ENCODE assay signal across 8 cellular contexts in the genomic region with DNA sequence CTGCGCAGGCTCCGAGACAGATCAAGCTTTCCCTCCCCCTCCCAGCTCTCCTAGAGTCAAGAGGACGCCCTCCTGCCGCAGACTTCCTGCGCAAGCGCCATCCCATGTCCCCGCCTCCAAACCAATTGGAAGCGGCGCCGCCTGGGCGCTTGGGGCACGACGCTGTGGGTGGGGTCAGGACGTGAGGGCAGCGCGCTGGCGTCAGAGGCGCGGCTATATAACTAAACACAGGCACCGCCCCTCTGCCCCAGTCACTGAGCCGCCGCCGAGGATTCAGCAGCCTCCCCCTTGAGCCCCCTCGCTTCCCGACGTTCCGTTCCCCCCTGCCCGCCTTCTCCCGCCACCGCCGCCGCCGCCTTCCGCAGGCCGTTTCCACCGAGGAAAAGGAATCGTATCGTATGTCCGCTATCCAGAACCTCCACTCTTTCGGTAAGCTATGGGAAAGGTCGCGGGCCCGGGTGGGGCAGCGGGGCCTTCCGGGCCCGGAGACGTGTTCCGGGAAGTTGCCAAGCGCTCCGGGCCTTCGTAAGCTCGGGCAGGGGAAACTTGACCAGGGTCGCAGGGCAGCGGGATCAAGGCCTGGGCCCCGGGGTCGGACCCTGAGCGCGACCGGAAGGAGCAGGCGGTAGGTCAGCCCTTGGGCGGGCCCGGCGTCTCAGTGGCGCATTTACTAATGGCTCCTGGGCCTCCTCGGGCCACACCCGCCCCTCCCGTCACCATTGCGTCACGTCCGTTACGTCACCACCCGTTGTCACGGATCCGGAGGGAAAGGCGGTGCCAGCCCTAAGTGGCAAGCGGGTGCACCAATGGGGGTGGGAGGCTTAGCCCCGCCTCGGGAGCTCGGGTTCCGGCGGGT. TPM values are rescaled to one million over a fixed set of nuclear protein-coding genes. Genes with fewer than 3 reads are reported as not detected.
A peak's percentile ranks its signal among the peaks of the same experiment; 100 is the strongest.
DNase-seq lines count a peak whose midpoint lies in the region; FAIRE-seq and TF ChIP-seq lines count a peak whose summit lies in the region.

A gene (plus strand): TSS at position 245 of the 856 bp plus-strand sequence. CDS start 154 bp downstream, at position 399.

- H3K4me3 ChIP-seq in NB4 (ENCODE audit: low read depth, low read length) (peak within 1 kb of the TSS; percentile 96), SK-N-MC (peak within 1 kb of the TSS; percentile 86), neutrophil (ENCODE audit: low read depth in 1 of 2, low read length in 1 of 2) (peak within 1 kb of the TSS; percentile 82 to 84)

- peak within 1 kb of the TSS; percentile 95 for H3K4me3 Mint-ChIP-seq in HFFc6
- H3K4me3 Mint-ChIP-seq in activated naive CD4-positive, alpha-beta T cell treated with anti-CD3 and anti-CD28 coated beads, Interleukin-2, amount 10 ng/mL, durations not matched to agents 7 days and 5 days, result peak within 1 kb of the TSS; percentile 96

- CTCF ChIA-PET in activated naive CD4-positive, alpha-beta T cell treated with anti-CD3 and anti-CD28 coated beads, Interleukin-2, amount 10 ng/mL, durations not matched to agents 7 days and 5 days (lab: Charles Lee), result interaction anchor here (1.0 to 6.5 kb wide), 8 partner anchors 9 to 140 kb away, joined by 3 to 72 read pairs (median 12); no protein-coding TSS in a partner anchor

- DNase-seq in GM04503 (ENCODE audit: low read depth) (peak; percentile 94), HFFc6 (peak; percentile 99), NB4 (ENCODE audit: low read depth) (peak; percentile 99), SK-N-MC (ENCODE audit: low read depth, low spot score) (peak; percentile 96), frontal cortex (ENCODE audit: low spot score in 2 of 2) (peak; percentile 93 to 96), substantia nigra (lab: John Stamatoyannopoulos, UW) (peak; percentile 95 to 100 (median 100))
- peak; percentile 100 for DNase-seq in activated naive CD4-positive, alpha-beta T cell treated with anti-CD3 and anti-CD28 coated beads, Interleukin-2, amount 10 ng/mL, durations not matched to agents 7 days and 5 days

- H3K36me3 ChIP-seq in SK-N-MC (ENCODE audit: insufficient read depth, low read length) (peaks cover 46% of the 10 kb centered on the region), neutrophil (peaks cover 47% of the 10 kb centered on the region)

- H3K27me3 Mint-ChIP-seq in HFFc6 (ENCODE audit: insufficient read depth), result peaks cover 29% of the 10 kb centered on the region
- peaks cover 14% of the 10 kb centered on the region for H3K27me3 Mint-ChIP-seq in activated naive CD4-positive, alpha-beta T cell treated with anti-CD3 and anti-CD28 coated beads, Interleukin-2, amount 10 ng/mL, durations not matched to agents 7 days and 5 days

- H3K9ac ChIP-seq in SK-N-MC (ENCODE audit: insufficient read length), result peak within 1 kb of the TSS; percentile 100

- no peaks in the 10 kb centered on the region for H3K27me3 ChIP-seq in neutrophil

- peaks cover 14% of the 10 kb centered on the region for H3K9me3 Mint-ChIP-seq in HFFc6
- H3K9me3 Mint-ChIP-seq in activated naive CD4-positive, alpha-beta T cell treated with anti-CD3 and anti-CD28 coated beads, Interleukin-2, amount 10 ng/mL, durations not matched to agents 7 days and 5 days, result no peaks in the 10 kb centered on the region

- TF ChIP-seq POLR2A in NB4 (IDR thresholded peaks at IDR 0.05; ENCODE audit: extremely low read depth, insufficient read length), result peak; percentile 97

- H3K27ac ChIP-seq in SK-N-MC, result peak within 1 kb of the TSS; percentile 100
- peak within 1 kb of the TSS; percentile 97 for H3K27ac ChIP-seq in neutrophil
- peak within 1 kb of the TSS; percentile 100 for H3K27ac ChIP-seq in substantia nigra (ENCODE audit: low read depth, low read length, poor library complexity, severe bottlenecking)

- H3K9me3 ChIP-seq in SK-N-MC (ENCODE audit: low read depth, low read length) (no peaks in the 10 kb centered on the region), neutrophil (peaks cover 4% of the 10 kb centered on the region)

- TF ChIP-seq CTCF in HFFc6 (IDR thresholded peaks at IDR 0.05) (no peak), NB4 (IDR thresholded peaks at IDR 0.05; ENCODE audit: low read depth, low read length) (no peak), neutrophil (IDR thresholded peaks at IDR 0.05) (peak; percentile 8)

- FAIRE-seq in frontal cortex (lab: Jason Lieb, UNC), result peak; percentile 50

- H3K36me3 Mint-ChIP-seq in HFFc6 (ENCODE audit: low read depth), result peaks cover 45% of the 10 kb centered on the region
- H3K36me3 Mint-ChIP-seq in activated naive CD4-positive, alpha-beta T cell treated with anti-CD3 and anti-CD28 coated beads, Interleukin-2, amount 10 ng/mL, durations not matched to agents 7 days and 5 days, result peaks cover 46% of the 10 kb centered on the region

- peak within 1 kb of the TSS; percentile 99 for H3K27ac Mint-ChIP-seq in HFFc6
- H3K27ac Mint-ChIP-seq in activated naive CD4-positive, alpha-beta T cell treated with anti-CD3 and anti-CD28 coated beads, Interleukin-2, amount 10 ng/mL, durations not matched to agents 7 days and 5 days, result peak within 1 kb of the TSS; percentile 100

- H3K4me1 ChIP-seq in neutrophil (ENCODE audit: control insufficient read depth in 1 of 2, insufficient read depth in 1 of 2, low read depth in 1 of 2, low read length in 1 of 2), result peaks cover 24 to 32% of the 10 kb centered on the region in 2 experiments

- H3K4me1 Mint-ChIP-seq in HFFc6 (ENCODE audit: low read depth), result peaks cover 34% of the 10 kb centered on the region
- H3K4me1 Mint-ChIP-seq in activated naive CD4-positive, alpha-beta T cell treated with anti-CD3 and anti-CD28 coated beads, Interleukin-2, amount 10 ng/mL, durations not matched to agents 7 days and 5 days, result peaks cover 39% of the 10 kb centered on the region

RNA-seq across cellular contexts. Expression of the gene that starts here (rescaled TPM):
- total RNA-seq in HFFc6 (2021; fragmentation: NEBNext Ultra II Directional; extraction: Animal tissue kit (Norgen Biotek cat#: 25700)), result 100 to 1,000 TPM; 723 to 810 (median 781) TPM
- total RNA-seq in frontal cortex, result 70.1 TPM

Comparison
In these comparisons a context has a peak if more than half of its experiments do, and no peak if none do; other contexts are left out.
1. Peak in every context shown above with its lines: DNase-seq, H3K4me3 ChIP-seq and H3K27ac ChIP-seq.
2. RNA of the gene that starts here (total RNA-seq): 723 to 810 TPM in HFFc6; 70.1 TPM in frontal cortex (single experiment); every median in the first group is over 10 times any median in the second.